In the genomic region with DNA sequence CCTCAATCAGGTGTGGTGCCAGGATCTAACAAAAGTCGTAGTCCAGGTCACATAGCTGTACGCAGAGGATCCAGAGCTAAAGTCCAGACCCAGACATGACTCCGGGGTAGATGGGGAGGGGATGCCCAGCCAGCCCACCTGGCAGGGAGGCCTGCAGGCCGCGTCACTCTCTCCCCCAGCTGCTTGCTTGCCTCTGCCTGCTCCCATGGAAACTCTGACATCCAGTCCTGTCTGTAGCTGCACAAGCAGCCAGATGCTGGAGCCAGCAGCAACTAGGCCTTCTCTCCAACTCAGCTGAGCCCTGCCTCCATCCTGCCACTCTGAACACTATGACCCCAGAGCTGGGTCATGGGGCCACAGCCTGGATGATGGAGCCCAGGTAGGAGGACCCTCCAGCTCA, we compare ENCODE assay signal across 20 cellular contexts. TPM values are rescaled to one million over a fixed set of nuclear protein-coding genes. Genes with fewer than 3 reads are reported as not detected.
DNase-seq lines count a peak whose midpoint lies in the region; ATAC-seq and TF ChIP-seq lines count a peak whose summit lies in the region.
"Had no signal": no experiment of that assay in that cellular context is flagged by ENCODE, and none has a peak within 500 bp of the region (broad histone marks: within the 10 kb centered on the region; RNA-seq: fewer than 3 reads in every experiment).

No MANE protein-coding gene starts in this region.

- H3K27ac ChIP-seq in breast epithelium: peak overlapping the region; percentile 67 to 86
- H3K27ac ChIP-seq in neuronal stem cell (replicated peaks; ENCODE audit: low read length): no peak overlapping the region
- H3K27ac ChIP-seq in aorta (ENCODE audit: low read depth in 1 of 2, low read length in 2 of 2): peak overlapping the region; percentile 71 to 89
- H3K27ac ChIP-seq in GM23338 (ENCODE audit: low read depth): no peak overlapping the region
- no peak overlapping the region for H3K27ac ChIP-seq in gastrocnemius medialis
- H3K27ac ChIP-seq: C4-2B, SJSA1 had no signal

- ATAC-seq in aorta (ENCODE audit: low FRiP score) (no peak), GM23338 (no peak), gastrocnemius medialis (no peak), GM21390 (IDR thresholded peaks at IDR 0.05; ENCODE audit: unreplicated experiment) (no peak)
- ATAC-seq: K562, PC-3 had no signal

- in situ Hi-C loops in gastrocnemius medialis (cut with MboI; ENCODE audit: low sequenced_read_pairs in 4 of 4): no loop called here

- H3K36me3 Mint-ChIP-seq in MCF 10A (ENCODE audit: insufficient read depth, unreplicated experiment) (no peaks in the 10 kb centered on the region), GM23338 (ENCODE audit: low read depth) (no peaks in the 10 kb centered on the region; the same call in 2 of the 3 replicates)

- no peak overlapping the region for H3K4me2 ChIP-seq in neuronal stem cell (ENCODE audit: insufficient read depth, low read length, poor library complexity, severe bottlenecking)
- H3K4me2 ChIP-seq in GM23338: no peak overlapping the region

- no peak overlapping the region for H2AFZ ChIP-seq in neuronal stem cell (ENCODE audit: low read length)
- no peak overlapping the region for H2AFZ ChIP-seq in GM23338

- H3K79me1 ChIP-seq in neuronal stem cell (ENCODE audit: low read depth, low read length): no peaks in the 10 kb centered on the region

- H3F3A ChIP-seq in GM23338 (replicated peaks; ENCODE audit: low read depth): no peaks in the 10 kb centered on the region

- H3K9me3 Mint-ChIP-seq in MCF 10A (ENCODE audit: unreplicated experiment) (no peaks in the 10 kb centered on the region), GM23338 (no peaks in the 10 kb centered on the region)

- CTCF ChIA-PET in MCF 10A (lab: Yijun Ruan, JAX): interaction anchor here (0.8 to 1.3 kb wide), 3 partner anchors 18 to 101 kb away, joined by 3 to 4 read pairs (median 3); no protein-coding TSS in a partner anchor

- no peak overlapping the region for H3K14ac ChIP-seq in neuronal stem cell (ENCODE audit: low read length)

- no TSS peak for BruUV-seq in MCF 10A (replicated peaks; lab: Mats Ljungman, UMichigan)

- no peak overlapping the region for H4K8ac ChIP-seq in neuronal stem cell (ENCODE audit: low read depth, low read length)

- no peak overlapping the region for H2AK5ac ChIP-seq in neuronal stem cell (ENCODE audit: low read depth, low read length)

- DNase-seq in breast epithelium (ENCODE audit: low spot score in 2 of 2): no peak
- no peak for DNase-seq in MCF 10A (ENCODE audit: unreplicated experiment)
- DNase-seq in ecto neural progenitor cell (ENCODE audit: low spot score): peak; percentile 41
- DNase-seq in neuronal stem cell (ENCODE audit: low spot score): no peak
- DNase-seq in aorta: no peak
- no peak for DNase-seq in GM23338 (ENCODE audit: low spot score)
- no peak for DNase-seq in gastrocnemius medialis
- DNase-seq: GF-D8, MV-4-11, NCI-H1417, NCI-H2029, NCI-H510A, NCI-H774, PC-3 had no signal

- TF ChIP-seq CTCF in breast epithelium (IDR thresholded peaks at IDR 0.05): no peak
- TF ChIP-seq CTCF in MCF 10A (IDR thresholded peaks at IDR 0.05; ENCODE audit: unreplicated experiment): no peak
- TF ChIP-seq CTCF in GM23338 (conservative IDR thresholded peaks at IDR 0.05; ENCODE audit: low read depth in 2 of 2): no peak
- TF ChIP-seq CTCF in gastrocnemius medialis (IDR thresholded peaks at IDR 0.05 in 4 of 5, conservative IDR thresholded peaks at IDR 0.05 in 1 of 5): no peak

- H3K27me3 ChIP-seq in breast epithelium (no peaks in the 10 kb centered on the region), neuronal stem cell (ENCODE audit: control insufficient read depth in 3 of 3, insufficient read depth in 3 of 3, low read depth in 1 of 3, low read length in 3 of 3) (peaks cover 0 to 28% (median 0%) of the 10 kb centered on the region in 3 experiments), aorta (ENCODE audit: control insufficient read depth in 1 of 2, insufficient read depth in 2 of 2, low read length in 1 of 2) (no peaks in the 10 kb centered on the region), GM23338 (ENCODE audit: insufficient read depth) (no peaks in the 10 kb centered on the region; the same call in 1 of the 2 replicates), gastrocnemius medialis (no peaks in the 10 kb centered on the region)
- H3K27me3 ChIP-seq: SJSA1 had no signal

- POLR2A ChIA-PET in MCF 10A (lab: Yijun Ruan, JAX): no interaction called here

- H3K4me3 Mint-ChIP-seq in MCF 10A (ENCODE audit: unreplicated experiment) (no peak overlapping the region), GM23338 (no peak overlapping the region)

- H3K4ac ChIP-seq in neuronal stem cell (ENCODE audit: low read length): no peak overlapping the region

- H3K4me1 Mint-ChIP-seq in MCF 10A (ENCODE audit: insufficient read depth, unreplicated experiment): no peaks in the 10 kb centered on the region
- H3K4me1 Mint-ChIP-seq in GM23338: peaks cover 6% of the 10 kb centered on the region

- no peak overlapping the region for H4K91ac ChIP-seq in neuronal stem cell (ENCODE audit: low read depth, low read length, poor library complexity)

- H3K36me3 ChIP-seq in breast epithelium (no peaks in the 10 kb centered on the region), neuronal stem cell (replicated peaks in 1 of 2; ENCODE audit: control insufficient read depth in 2 of 2, insufficient read depth in 2 of 2, low read length in 2 of 2) (no peaks in the 10 kb centered on the region), aorta (ENCODE audit: control insufficient read depth in 1 of 2, insufficient read depth in 2 of 2, low read length in 1 of 2) (no peaks in the 10 kb centered on the region), GM23338 (ENCODE audit: insufficient read depth) (no peaks in the 10 kb centered on the region), gastrocnemius medialis (no peaks in the 10 kb centered on the region)
- H3K36me3 ChIP-seq: HAP-1, SJSA1 had no signal

- peak overlapping the region; percentile 73 for H2BK15ac ChIP-seq in neuronal stem cell (ENCODE audit: low read length)

- no peak overlapping the region for H3K27ac Mint-ChIP-seq in MCF 10A (ENCODE audit: low read depth, unreplicated experiment)
- H3K27ac Mint-ChIP-seq in GM23338: no peak overlapping the region

- H3K4me3 ChIP-seq in breast epithelium (no peak overlapping the region), neuronal stem cell (ENCODE audit: low read length in 2 of 2) (peak overlapping the region in 1 of 2 donors; percentile 41), aorta (ENCODE audit: low read length in 2 of 2) (no peak overlapping the region), GM23338 (no peak overlapping the region), gastrocnemius medialis (no peak overlapping the region)
- H3K4me3 ChIP-seq: HAP-1, K562, SJSA1 had no signal

- H3K9me3 ChIP-seq in breast epithelium (no peaks in the 10 kb centered on the region), neuronal stem cell (replicated peaks in 1 of 2; ENCODE audit: control insufficient read depth in 2 of 2, insufficient read depth in 1 of 2, low read depth in 1 of 2, low read length in 2 of 2) (no peaks in the 10 kb centered on the region), aorta (ENCODE audit: control insufficient read depth, low read length) (no peaks in the 10 kb centered on the region), gastrocnemius medialis (no peaks in the 10 kb centered on the region)
- H3K9me3 ChIP-seq: HAP-1, SJSA1 had no signal

- H3K79me2 ChIP-seq in GM23338 (replicated peaks; ENCODE audit: insufficient read depth): no peaks in the 10 kb centered on the region

- H3K23ac ChIP-seq in neuronal stem cell (ENCODE audit: low read depth, low read length, poor library complexity): peak overlapping the region; percentile 40

- H3K18ac ChIP-seq in neuronal stem cell (ENCODE audit: low read length): no peak overlapping the region

- no peak overlapping the region for H2BK120ac ChIP-seq in neuronal stem cell (ENCODE audit: low read depth, low read length)

- H2BK12ac ChIP-seq in neuronal stem cell (ENCODE audit: low read length): no peak overlapping the region

- H4K20me1 ChIP-seq in GM23338 (replicated peaks; ENCODE audit: insufficient read depth): no peaks in the 10 kb centered on the region

- H3K9me2 ChIP-seq in GM23338 (ENCODE audit: insufficient read depth): no peaks in the 10 kb centered on the region

- H2BK5ac ChIP-seq in neuronal stem cell (ENCODE audit: low read length): no peak overlapping the region

- H3K27me3 Mint-ChIP-seq in MCF 10A (ENCODE audit: insufficient read depth, unreplicated experiment) (no peaks in the 10 kb centered on the region), GM23338 (ENCODE audit: insufficient read depth, low read depth, poor library complexity) (peaks cover 4% of the 10 kb centered on the region)

- peaks cover 4 to 21% of the 10 kb centered on the region in 2 donors for H3K4me1 ChIP-seq in breast epithelium
- peaks cover 8 to 10% of the 10 kb centered on the region in 2 donors for H3K4me1 ChIP-seq in neuronal stem cell (ENCODE audit: control insufficient read depth in 2 of 2, insufficient read depth in 1 of 2, low read depth in 1 of 2, low read length in 2 of 2)
- peaks cover 0 to 4% of the 10 kb centered on the region in 2 donors for H3K4me1 ChIP-seq in aorta (ENCODE audit: control insufficient read depth in 1 of 2, insufficient read depth in 2 of 2, low read length in 2 of 2)
- H3K4me1 ChIP-seq in GM23338 (ENCODE audit: insufficient read depth): no peaks in the 10 kb centered on the region
- no peaks in the 10 kb centered on the region for H3K4me1 ChIP-seq in gastrocnemius medialis
- H3K4me1 ChIP-seq: HAP-1 had no signal

- intact Hi-C loops in breast epithelium (cut with DNase I; ENCODE audit: low total_unique reads): no loop called here
- intact Hi-C loops in MCF 10A (cut with micrococcal nuclease): no loop called here
- intact Hi-C loops in aorta (cut with DNase I): no loop called here
- intact Hi-C loops in gastrocnemius medialis (cut with DNase I; ENCODE audit: low total_unique reads): no loop called here

- no CpG with 5 or more reads among the region's 5 CpGs for WGBS in neuronal stem cell (ENCODE audit: extremely low coverage in 2 of 2, insufficient read length in 2 of 2, insufficient replicate concordance in 1 of 2), 2 donors
- WGBS in aorta, 2 donors: 35 to 44% methylated on average over 5 of the region's 5 CpGs

- no peak overlapping the region for H3K9ac ChIP-seq in neuronal stem cell (ENCODE audit: low read depth, low read length, poor library complexity)

- TF ChIP-seq POLR2A in breast epithelium (IDR thresholded peaks at IDR 0.05) (no peak), gastrocnemius medialis (IDR thresholded peaks at IDR 0.05) (no peak)

RNA-seq across cellular contexts. Expression of gene COL8A2, which starts 8.1 kb away (rescaled TPM):
- total RNA-seq in breast epithelium (10 to 100 TPM in 2 of 3 donors, 1 to 10 TPM in 1; 3.4 to 20.6 (median 11.1) TPM), MCF 10A (2022) (not detected in 2 replicates), aorta (10 to 100 TPM; 37.5 to 48.5 TPM), gastrocnemius medialis (1 to 10 TPM in 1 of 4 donors, under 1 TPM in 3; 0.61 to 1.6 (median 0.81) TPM)
- polyA plus RNA-seq in neuronal stem cell (2013, experiment 1 of 2): 0.01 TPM
- polyA plus RNA-seq in neuronal stem cell (2013, experiment 2 of 2): 0.01 TPM
- polyA plus RNA-seq in aorta (10 to 100 TPM; 17.4 to 18.4 TPM), GM23338 (2016; fragmentation: Nextera tagmentation; extraction: Ambion mirVana) (0.77 and 0.95 TPM in 2 replicates)
- total RNA-seq in GM23338 (2014; rRNA removed; shearing (Covaris generic)): 4.9 and 5.0 TPM in 2 replicates

RNA-seq across cellular contexts. Expression of gene ADPRS, which starts 28.2 kb away (rescaled TPM):
- total RNA-seq in breast epithelium (10 to 100 TPM; 26.2 to 48.7 (median 39.7) TPM), MCF 10A (2022) (24.8 and 26.4 TPM in 2 replicates), aorta (10 to 100 TPM; 15.9 to 21.2 TPM), gastrocnemius medialis (10 to 100 TPM; 46.7 to 67.3 (median 54.0) TPM)
- polyA plus RNA-seq in neuronal stem cell (2013, experiment 1 of 2): 16.0 TPM
- 16.7 TPM for polyA plus RNA-seq in neuronal stem cell (2013, experiment 2 of 2)
- polyA plus RNA-seq in aorta (10 to 100 TPM; 12.9 to 20.4 TPM), GM23338 (2016; fragmentation: Nextera tagmentation; extraction: Ambion mirVana) (21.5 and 22.6 TPM in 2 replicates)
- total RNA-seq in GM23338 (2014; rRNA removed; shearing (Covaris generic)): 46.6 and 47.1 TPM in 2 replicates

RNA-seq across cellular contexts. Expression of gene TRAPPC3, which starts 32.4 kb away (rescaled TPM):
- total RNA-seq in breast epithelium: 100 to 1,000 TPM; 107 to 118 (median 116) TPM
- 72.8 and 75.5 TPM in 2 replicates for total RNA-seq in MCF 10A (2022)
- 49.3 TPM for polyA plus RNA-seq in neuronal stem cell (2013, experiment 1 of 2)
- polyA plus RNA-seq in neuronal stem cell (2013, experiment 2 of 2): 51.1 TPM
- 10 to 100 TPM; 55.6 to 61.7 TPM for total RNA-seq in aorta
- polyA plus RNA-seq in aorta: 10 to 100 TPM; 81.0 to 90.7 TPM
- total RNA-seq in GM23338 (2014; rRNA removed; shearing (Covaris generic)): 55.8 and 55.9 TPM in 2 replicates
- polyA plus RNA-seq in GM23338 (2016; fragmentation: Nextera tagmentation; extraction: Ambion mirVana): 45.2 and 45.6 TPM in 2 replicates
- total RNA-seq in gastrocnemius medialis: 10 to 100 TPM; 57.5 to 72.4 (median 63.5) TPM

RNA-seq across cellular contexts. Expression of gene TEKT2, which starts 33.0 kb away (rescaled TPM):
- 1 to 10 TPM in 1 of 3 donors, under 1 TPM in 1, not detected in 1; 0.98 to 1.2 TPM for total RNA-seq in breast epithelium
- not detected in 2 replicates for total RNA-seq in MCF 10A (2022)
- 8.2 TPM for polyA plus RNA-seq in neuronal stem cell (2013, experiment 1 of 2)
- polyA plus RNA-seq in neuronal stem cell (2013, experiment 2 of 2): 8.4 TPM
- not detected for total RNA-seq in aorta
- under 1 TPM in 1 of 2 donors, not detected in 1; 0.82 TPM for polyA plus RNA-seq in aorta
- 0.62 and 0.94 TPM in 2 replicates for total RNA-seq in GM23338 (2014; rRNA removed; shearing (Covaris generic))
- 0.24 and 0.36 TPM in 2 replicates for polyA plus RNA-seq in GM23338 (2016; fragmentation: Nextera tagmentation; extraction: Ambion mirVana)
- total RNA-seq in gastrocnemius medialis: not detected
- total RNA-seq: Daoy, PC-3, SJSA1 had no signal

RNA-seq across cellular contexts. Expression of gene MAP7D1, which starts 39.1 kb away (rescaled TPM):
- total RNA-seq in breast epithelium (10 to 100 TPM; 67.4 to 78.0 (median 68.6) TPM), MCF 10A (2022) (131 and 170 TPM in 2 replicates), aorta (100 to 1,000 TPM; 113 to 133 TPM), gastrocnemius medialis (100 to 1,000 TPM; 376 to 967 (median 474) TPM)
- polyA plus RNA-seq in neuronal stem cell (2013, experiment 1 of 2): 101 TPM
- polyA plus RNA-seq in neuronal stem cell (2013, experiment 2 of 2): 97.7 TPM
- polyA plus RNA-seq in aorta (10 to 100 TPM; 52.8 to 81.2 TPM), GM23338 (2016; fragmentation: Nextera tagmentation; extraction: Ambion mirVana) (13.8 and 14.7 TPM in 2 replicates)
- 37.4 and 59.8 TPM in 2 replicates for total RNA-seq in GM23338 (2014; rRNA removed; shearing (Covaris generic))

Comparison
In these comparisons a context has a peak if more than half of its experiments do, and no peak if none do; other contexts are left out.
1. H3K27ac ChIP-seq: peak in breast epithelium (2 of 2) and aorta (2 of 2); none in neuronal stem cell (single experiment), GM23338 (single experiment) and gastrocnemius medialis (0 of 4).